In genomic region chr3:174776123-174776522, GRCh38 we compare ENCODE assay signal across 1 cellular context.
TF ChIP-seq lines count a peak whose summit lies in the region.

No MANE protein-coding gene starts in this region.

TF ChIP-seq in GM23338, 12 proteins besides CTCF, POLR2A, EP300 and RAD21:
- TF ChIP-seq ZNF114 (CRISPR knock-in tag; IDR thresholded peaks at IDR 0.05): no peak
- TF ChIP-seq ZNF462 (CRISPR knock-in tag; IDR thresholded peaks at IDR 0.05): no peak
- no peak for TF ChIP-seq EZH2phosphoT487 (IDR thresholded peaks at IDR 0.05; ENCODE audit: unreplicated experiment)
- TF ChIP-seq REST (IDR thresholded peaks at IDR 0.05; ENCODE audit: unreplicated experiment): no peak
- no peak for TF ChIP-seq NANOG (IDR thresholded peaks at IDR 0.05; ENCODE audit: borderline replicate concordance)
- no peak for TF ChIP-seq POLR2AphosphoS5 (IDR thresholded peaks at IDR 0.05; ENCODE audit: low read depth)
- TF ChIP-seq EZH2 (IDR thresholded peaks at IDR 0.05; ENCODE audit: low read depth, unreplicated experiment): no peak
- no peak for TF ChIP-seq CREB1 (CRISPR knock-in tag; IDR thresholded peaks at IDR 0.05; ENCODE audit: low read depth)
- TF ChIP-seq ETS1 (IDR thresholded peaks at IDR 0.05): no peak
- TF ChIP-seq STAT1 (IDR thresholded peaks at IDR 0.05; ENCODE audit: unreplicated experiment): no peak
- no peak for TF ChIP-seq ZNF331 (CRISPR knock-in tag; IDR thresholded peaks at IDR 0.05; ENCODE audit: low read depth)
- TF ChIP-seq JUNB (IDR thresholded peaks at IDR 0.05; ENCODE audit: unreplicated experiment): no peak
